In the genomic region with DNA sequence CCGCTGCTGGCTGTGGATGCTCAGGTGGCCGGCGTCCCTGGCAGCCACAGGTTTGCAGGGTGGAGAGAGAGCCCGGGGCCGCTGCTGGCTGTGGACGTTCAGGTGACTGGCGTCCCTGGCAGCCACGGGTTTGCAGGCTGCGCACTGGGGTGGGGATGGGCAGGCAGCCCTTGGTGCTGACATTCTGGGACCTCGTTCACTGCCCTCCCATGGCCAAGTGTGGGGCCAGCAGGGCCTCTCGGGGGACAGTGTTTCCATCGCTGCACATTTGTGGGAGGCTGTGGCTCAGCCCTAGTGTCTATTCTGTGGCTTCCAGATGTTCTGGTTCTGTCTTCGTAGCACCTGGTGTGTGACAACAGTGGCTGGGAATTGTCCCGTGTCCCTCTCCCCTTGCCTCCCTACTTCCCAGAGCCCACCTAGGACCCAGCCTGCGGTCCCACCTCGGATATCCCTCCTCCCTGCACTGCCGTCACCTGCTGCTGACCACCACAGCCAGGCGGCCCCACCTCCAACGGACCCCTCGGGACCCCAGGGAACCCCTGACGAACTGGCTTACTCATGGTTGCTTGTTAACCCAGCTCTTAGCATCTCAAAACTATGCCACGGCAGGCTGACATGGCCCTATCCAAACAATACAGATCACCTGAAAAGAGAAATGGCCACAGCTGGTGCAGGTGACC, we compare ENCODE assay signal across 31 cellular contexts. TPM values are rescaled to one million over a fixed set of nuclear protein-coding genes. Genes with fewer than 3 reads are reported as not detected.
"Had no signal": no experiment of that assay in that cellular context is flagged by ENCODE, and none has a peak within 500 bp of the region (broad histone marks: within the 10 kb centered on the region; RNA-seq: fewer than 3 reads in every experiment).

No MANE protein-coding gene starts in this region.

- H3K27me3 ChIP-seq: heart left ventricle, uterus had no signal

- H3K4me3 ChIP-seq: heart left ventricle, mucosa of descending colon, sigmoid colon, tibial nerve, uterus had no signal

- ATAC-seq: activated CD4-positive, alpha-beta T cell treated with anti-CD3 and anti-CD28 coated beads for 36 hours; activated CD8-positive, alpha-beta memory T cell treated with anti-CD3 and anti-CD28 coated beads, Interleukin-2, amount 10 ng/mL, durations not matched to agents 7 days and 5 days; activated CD8-positive, alpha-beta T cell treated with anti-CD3 and anti-CD28 coated beads, Interleukin-2, amount 10 ng/mL, durations not matched to agents 7 days and 5 days; activated naive CD8-positive, alpha-beta T cell treated with anti-CD3 and anti-CD28 coated beads, Interleukin-2, amount 50 U/mL, for 24 hours; effector memory CD8-positive, alpha-beta T cell; heart left ventricle; left lobe of liver; natural killer cell treated with Interleukin-12 subunit alpha and Interleukin-12 subunit beta and Interleukin-15 and Interleukin-18, amount 100 ng/mL, for 72 hours; stimulated activated naive B cell treated with anti-CD40 and anti-IgM and Interleukin-4, amounts not matched to agents 10 μg/mL and 1 μg/mL and 100 μg/mL, for 72 hours had no signal

- H3K4me1 ChIP-seq: sigmoid colon, tibial nerve, uterus had no signal

- H3K36me3 ChIP-seq: heart left ventricle, sigmoid colon, tibial nerve, uterus had no signal

- H3K27ac ChIP-seq: heart left ventricle, sigmoid colon, tibial nerve, uterus had no signal

- DNase-seq: activated CD4-positive, alpha-beta T cell treated with anti-CD3 and anti-CD28 coated beads for 36 hours; activated CD4-positive, CD25-positive, alpha-beta regulatory T cell; activated CD8-positive, alpha-beta memory T cell treated with anti-CD3 and anti-CD28 coated beads, Interleukin-2, amount 10 ng/mL, durations not matched to agents 7 days and 5 days; activated CD8-positive, alpha-beta T cell treated with anti-CD3 and anti-CD28 coated beads, Interleukin-2, amount 10 ng/mL, durations not matched to agents 7 days and 5 days; activated naive CD8-positive, alpha-beta T cell treated with anti-CD3 and anti-CD28 coated beads, Interleukin-2, amount 50 U/mL, for 24 hours; activated T-cell treated with anti-CD3 and anti-CD28 coated beads, Interleukin-2, amount 50 U/mL, for 48 hours; amygdala; cortex of kidney; effector memory CD8-positive, alpha-beta T cell; foreskin fibroblast; sigmoid colon; small intestine; stimulated activated CD4-positive, alpha-beta T cell treated with anti-CD3 and anti-CD28 coated beads, Interleukin-4, amount 100 ng/mL, for 4 hours; stimulated activated CD8-positive, alpha-beta memory T cell treated with anti-CD3 and anti-CD28 coated beads, Interleukin-4, amount 100 ng/mL, for 48 hours; stimulated activated naive B cell treated with anti-CD40 and anti-IgM and Interleukin-4, amounts not matched to agents 10 μg/mL and 1 μg/mL and 100 μg/mL, for 72 hours; uterus had no signal

- FAIRE-seq: endothelial cell of umbilical vein, small intestine had no signal

- H3K9me3 ChIP-seq: heart left ventricle, mucosa of descending colon, sigmoid colon, uterus had no signal

RNA-seq across cellular contexts. Expression of gene CROCC2, which starts 0.9 kb away (rescaled TPM):
- total RNA-seq: activated CD4-positive, alpha-beta T cell treated with anti-CD3 and anti-CD28 coated beads for 36 hours; activated CD8-positive, alpha-beta memory T cell treated with anti-CD3 and anti-CD28 coated beads, Interleukin-2, amount 10 ng/mL, durations not matched to agents 7 days and 5 days; activated CD8-positive, alpha-beta T cell treated with anti-CD3 and anti-CD28 coated beads, Interleukin-2, amount 10 ng/mL, durations not matched to agents 7 days and 5 days; activated T-helper 2 cell treated with anti-CD3 and anti-CD28 coated beads, Interferon-gamma antibody, Interleukin-2, Interleukin-4, amounts not matched to agents 10 μg/mL and 5 μg/mL and 100 μg/mL, durations not matched to agents 14 hours and 24 hours and 36 hours; chondrocyte; endothelial cell of umbilical vein; heart left ventricle; kidney epithelial cell; lung microvascular endothelial cell; mesenteric fat pad; myocyte; natural killer cell treated with Interleukin-12 subunit alpha and Interleukin-12 subunit beta and Interleukin-15 and Interleukin-18, amount 100 ng/mL, for 72 hours; sigmoid colon; temporal lobe had no signal
- polyA plus RNA-seq: endothelial cell of umbilical vein, heart left ventricle had no signal

RNA-seq across cellular contexts. Expression of gene MAB21L4, which starts 11.1 kb away (rescaled TPM):
- total RNA-seq: activated CD4-positive, alpha-beta T cell treated with anti-CD3 and anti-CD28 coated beads for 36 hours; activated CD8-positive, alpha-beta memory T cell treated with anti-CD3 and anti-CD28 coated beads, Interleukin-2, amount 10 ng/mL, durations not matched to agents 7 days and 5 days; activated CD8-positive, alpha-beta T cell treated with anti-CD3 and anti-CD28 coated beads, Interleukin-2, amount 10 ng/mL, durations not matched to agents 7 days and 5 days; activated T-helper 2 cell treated with anti-CD3 and anti-CD28 coated beads, Interferon-gamma antibody, Interleukin-2, Interleukin-4, amounts not matched to agents 10 μg/mL and 5 μg/mL and 100 μg/mL, durations not matched to agents 14 hours and 24 hours and 36 hours; chondrocyte; endothelial cell of umbilical vein; lung microvascular endothelial cell; mesenteric fat pad; myocyte; natural killer cell treated with Interleukin-12 subunit alpha and Interleukin-12 subunit beta and Interleukin-15 and Interleukin-18, amount 100 ng/mL, for 72 hours; osteoblast; sigmoid colon; temporal lobe; tibial nerve had no signal
- polyA plus RNA-seq: endothelial cell of umbilical vein had no signal

RNA-seq across cellular contexts. Expression of gene AGXT, which starts 38.4 kb away (rescaled TPM):
- total RNA-seq: activated CD4-positive, alpha-beta T cell treated with anti-CD3 and anti-CD28 coated beads for 36 hours; activated CD8-positive, alpha-beta memory T cell treated with anti-CD3 and anti-CD28 coated beads, Interleukin-2, amount 10 ng/mL, durations not matched to agents 7 days and 5 days; activated CD8-positive, alpha-beta T cell treated with anti-CD3 and anti-CD28 coated beads, Interleukin-2, amount 10 ng/mL, durations not matched to agents 7 days and 5 days; activated T-helper 2 cell treated with anti-CD3 and anti-CD28 coated beads, Interferon-gamma antibody, Interleukin-2, Interleukin-4, amounts not matched to agents 10 μg/mL and 5 μg/mL and 100 μg/mL, durations not matched to agents 14 hours and 24 hours and 36 hours; chondrocyte; endothelial cell of umbilical vein; heart left ventricle; lung microvascular endothelial cell; myocyte; natural killer cell treated with Interleukin-12 subunit alpha and Interleukin-12 subunit beta and Interleukin-15 and Interleukin-18, amount 100 ng/mL, for 72 hours; osteoblast; sigmoid colon; temporal lobe; uterus had no signal
- polyA plus RNA-seq: endothelial cell of umbilical vein, esophagus had no signal
